In the genomic region with DNA sequence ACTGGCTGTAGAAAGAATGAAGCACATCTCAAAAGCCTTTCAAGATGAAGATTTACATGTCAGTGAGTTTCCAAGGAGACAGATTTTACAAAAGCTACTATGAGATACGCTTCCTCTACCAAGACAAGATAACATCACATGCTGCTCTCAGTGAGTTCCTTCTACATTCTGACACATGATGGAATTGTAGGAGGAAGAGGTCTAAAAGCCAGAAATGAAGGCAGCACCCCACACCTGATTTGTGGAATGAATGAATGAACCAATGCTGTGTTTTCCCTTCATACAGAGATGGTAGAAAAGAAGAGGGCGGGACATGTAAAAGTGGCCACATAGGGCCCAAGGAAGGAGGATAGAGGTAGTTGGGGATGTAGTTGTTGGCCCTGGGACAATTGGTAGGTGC, we compare ENCODE assay signal across 20 cellular contexts.
"Had no signal": no experiment of that assay in that cellular context is flagged by ENCODE, and none has a peak within 500 bp of the region (broad histone marks: within the 10 kb centered on the region; RNA-seq: fewer than 3 reads in every experiment).

No MANE protein-coding gene starts in this region.

- H3K9me3 Mint-ChIP-seq: dendritic cell treated with granulocyte-macrophage colony-stimulating factor and Interleukin-4, amounts not matched to agents 40 ng/mL and 50 ng/mL, for 4 days; memory B cell; mesothelial cell of epicardium had no signal

- H3K27me3 Mint-ChIP-seq: dendritic cell treated with granulocyte-macrophage colony-stimulating factor and Interleukin-4, amounts not matched to agents 40 ng/mL and 50 ng/mL, for 4 days had no signal

- H3K4me1 Mint-ChIP-seq: memory B cell had no signal

- DNase-seq: cortex of kidney; effector CD4-positive, alpha-beta T cell; effector memory CD4-positive, alpha-beta T cell; esophagus squamous epithelium; foreskin fibroblast; foreskin melanocyte; gastrocnemius medialis; glutamatergic neuron; heart right ventricle; hippocampal formation; kidney; kidney glomerular epithelial cell; left colon; left ventricle myocardium inferior; lower lobe of right lung; mammary epithelial cell; mucosa of descending colon had no signal

- H3K27me3 ChIP-seq: esophagus squamous epithelium, gastrocnemius medialis had no signal

- H3K36me3 Mint-ChIP-seq: memory B cell, mesothelial cell of epicardium had no signal

- H3K4me1 ChIP-seq: esophagus squamous epithelium, gastrocnemius medialis, lower lobe of right lung had no signal

- H3K9me3 ChIP-seq: esophagus squamous epithelium, gastrocnemius medialis, heart right ventricle, left ventricle myocardium inferior, lower lobe of right lung, mucosa of descending colon had no signal

- H3K36me3 ChIP-seq: esophagus squamous epithelium, gastrocnemius medialis, heart right ventricle, left ventricle myocardium inferior, lower lobe of right lung had no signal

- H3K27ac Mint-ChIP-seq: dendritic cell treated with granulocyte-macrophage colony-stimulating factor and Interleukin-4, amounts not matched to agents 40 ng/mL and 50 ng/mL, for 4 days; memory B cell; mesothelial cell of epicardium had no signal

- H3K27ac ChIP-seq: esophagus squamous epithelium, gastrocnemius medialis, heart right ventricle, left ventricle myocardium inferior, lower lobe of right lung had no signal

- H3K4me3 ChIP-seq: esophagus squamous epithelium, gastrocnemius medialis, heart right ventricle, left ventricle myocardium inferior, lower lobe of right lung, mucosa of descending colon had no signal

- H3K4me3 Mint-ChIP-seq: dendritic cell treated with granulocyte-macrophage colony-stimulating factor and Interleukin-4, amounts not matched to agents 40 ng/mL and 50 ng/mL, for 4 days; memory B cell; mesothelial cell of epicardium had no signal
